8 cellular contexts compared by ENCODE assay signal in genomic region chr10:103333934-103334520, GRCh38. TPM values are rescaled to one million over a fixed set of nuclear protein-coding genes. Genes with fewer than 3 reads are reported as not detected.
DNase-seq lines count a peak whose midpoint lies in the region; ATAC-seq and TF ChIP-seq lines count a peak whose summit lies in the region.

No MANE protein-coding gene starts in this region.

- H3K4me3 ChIP-seq in A673 (ENCODE audit: low read depth, low read length, poor library complexity, severe bottlenecking) (no peak overlapping the region), GM12865 (ENCODE audit: low read depth, low read length) (no peak overlapping the region)

- H3K36me3 ChIP-seq in A673 (ENCODE audit: insufficient read depth, low read length, poor library complexity, severe bottlenecking), result peaks cover 53% of the 10 kb centered on the region

- no peaks in the 10 kb centered on the region for H3K27me3 Mint-ChIP-seq in activated CD4-positive, alpha-beta memory T cell treated with anti-CD3 and anti-CD28 coated beads for 36 hours

- TF ChIP-seq CTCF in A673 (conservative IDR thresholded peaks at IDR 0.05; ENCODE audit: low read depth, low read length) (peak; percentile 76), GM12865 (IDR thresholded peaks at IDR 0.05; ENCODE audit: insufficient read depth, low read depth, low read length, missing control alignments) (peak; percentile 40)

- H3K9me3 ChIP-seq in A673 (ENCODE audit: low read depth, low read length, poor library complexity, severe bottlenecking), result no peaks in the 10 kb centered on the region

- intact Hi-C loops in A673 (cut with micrococcal nuclease; ENCODE audit: unreplicated experiment), result loop anchor here (1.0 kb wide), 1 partner anchor 417 kb away; no protein-coding TSS in a partner anchor
- intact Hi-C loops in activated CD4-positive, alpha-beta memory T cell treated with anti-CD3 and anti-CD28 coated beads for 36 hours (cut with micrococcal nuclease), result loop anchor here (10.0 kb wide), 1 partner anchor 419 kb away; the partner anchor contains the start of gene CNNM2

- no peaks in the 10 kb centered on the region for H3K9me3 Mint-ChIP-seq in activated CD4-positive, alpha-beta memory T cell treated with anti-CD3 and anti-CD28 coated beads for 36 hours

- DNase-seq in A673 (ENCODE audit: low spot score) (peak; percentile 39), GM12865 (ENCODE audit: low read depth) (peak; percentile 31), RPMI7951 (ENCODE audit: low read depth) (peak; percentile 23), hepatic stellate cell (ENCODE audit: low spot score) (peak; percentile 21)
- DNase-seq in activated CD4-positive, alpha-beta memory T cell treated with anti-CD3 and anti-CD28 coated beads for 36 hours, result no peak

- ATAC-seq in GM18498 (IDR thresholded peaks at IDR 0.05; ENCODE audit: unreplicated experiment) (no peak), HG02970 (IDR thresholded peaks at IDR 0.05; ENCODE audit: low FRiP score, unreplicated experiment) (no peak), HG02981 (IDR thresholded peaks at IDR 0.05; ENCODE audit: unreplicated experiment) (no peak)

- H3K4me1 ChIP-seq in A673 (ENCODE audit: insufficient read depth, low read length, poor library complexity, severe bottlenecking), result no peaks in the 10 kb centered on the region

- CTCF ChIA-PET in A673 (lab: Charles Lee), result interaction anchor here (0.5 to 1.5 kb wide), 2 partner anchors 40 to 416 kb away, joined by 3 to 4 read pairs; partner anchors contain the start of gene CNNM2
- CTCF ChIA-PET in activated CD4-positive, alpha-beta memory T cell treated with anti-CD3 and anti-CD28 coated beads for 36 hours (lab: Charles Lee), result interaction anchor here (0.6 to 2.2 kb wide), 19 partner anchors 9 to 613 kb away, joined by 3 to 13 read pairs (median 4); partner anchors contain the start of genes ATP5MK, CNNM2, CYP17A1 and NT5C2

- peaks cover 23% of the 10 kb centered on the region for H3K36me3 Mint-ChIP-seq in activated CD4-positive, alpha-beta memory T cell treated with anti-CD3 and anti-CD28 coated beads for 36 hours

- H3K27ac Mint-ChIP-seq in activated CD4-positive, alpha-beta memory T cell treated with anti-CD3 and anti-CD28 coated beads for 36 hours, result no peak overlapping the region

- BruUV-seq in A673 (replicated peaks; lab: Mats Ljungman, UMichigan), result no TSS peak

- H3K4me1 Mint-ChIP-seq in activated CD4-positive, alpha-beta memory T cell treated with anti-CD3 and anti-CD28 coated beads for 36 hours (ENCODE audit: low read depth), result no peaks in the 10 kb centered on the region

- H3K27ac ChIP-seq in A673 (ENCODE audit: low read depth, low read length, poor library complexity, severe bottlenecking), result no peak overlapping the region

- H3K27me3 ChIP-seq in A673 (replicated peaks; ENCODE audit: insufficient read depth, low read depth, low read length, poor library complexity), result no peaks in the 10 kb centered on the region

- no peak overlapping the region for H3K4me3 Mint-ChIP-seq in activated CD4-positive, alpha-beta memory T cell treated with anti-CD3 and anti-CD28 coated beads for 36 hours

- POLR2A ChIA-PET in A673 (lab: Charles Lee; ENCODE audit: low non-redundant PET), result no interaction called here
- POLR2A ChIA-PET in activated CD4-positive, alpha-beta memory T cell treated with anti-CD3 and anti-CD28 coated beads for 36 hours (lab: Charles Lee), result no interaction called here

RNA-seq across cellular contexts. Expression of gene PCGF6, which starts 16.9 kb away (rescaled TPM):
- 22.5 and 25.3 TPM in 2 replicates for total RNA-seq in A673 (2021)
- 15.1 and 15.4 TPM in 2 replicates for total RNA-seq in RPMI7951 (2014; rRNA removed; shearing (Covaris generic))
- 10 to 100 TPM; 12.4 to 13.4 TPM for total RNA-seq in activated CD4-positive, alpha-beta memory T cell treated with anti-CD3 and anti-CD28 coated beads for 36 hours

RNA-seq across cellular contexts. Expression of gene TAF5, which starts 33.7 kb away (rescaled TPM):
- 13.6 and 13.7 TPM in 2 replicates for total RNA-seq in A673 (2021)
- total RNA-seq in RPMI7951 (2014; rRNA removed; shearing (Covaris generic)), result 6.4 and 8.4 TPM in 2 replicates
- 10 to 100 TPM; 12.9 to 13.2 TPM for total RNA-seq in activated CD4-positive, alpha-beta memory T cell treated with anti-CD3 and anti-CD28 coated beads for 36 hours

RNA-seq across cellular contexts. Expression of gene INA, which starts 57.1 kb away (rescaled TPM):
- total RNA-seq in A673 (2021), result 14.1 and 16.2 TPM in 2 replicates
- 7.9 and 10.3 TPM in 2 replicates for total RNA-seq in RPMI7951 (2014; rRNA removed; shearing (Covaris generic))
- total RNA-seq in activated CD4-positive, alpha-beta memory T cell treated with anti-CD3 and anti-CD28 coated beads for 36 hours, result under 1 TPM; 0.14 to 0.15 TPM
